In the genomic region with DNA sequence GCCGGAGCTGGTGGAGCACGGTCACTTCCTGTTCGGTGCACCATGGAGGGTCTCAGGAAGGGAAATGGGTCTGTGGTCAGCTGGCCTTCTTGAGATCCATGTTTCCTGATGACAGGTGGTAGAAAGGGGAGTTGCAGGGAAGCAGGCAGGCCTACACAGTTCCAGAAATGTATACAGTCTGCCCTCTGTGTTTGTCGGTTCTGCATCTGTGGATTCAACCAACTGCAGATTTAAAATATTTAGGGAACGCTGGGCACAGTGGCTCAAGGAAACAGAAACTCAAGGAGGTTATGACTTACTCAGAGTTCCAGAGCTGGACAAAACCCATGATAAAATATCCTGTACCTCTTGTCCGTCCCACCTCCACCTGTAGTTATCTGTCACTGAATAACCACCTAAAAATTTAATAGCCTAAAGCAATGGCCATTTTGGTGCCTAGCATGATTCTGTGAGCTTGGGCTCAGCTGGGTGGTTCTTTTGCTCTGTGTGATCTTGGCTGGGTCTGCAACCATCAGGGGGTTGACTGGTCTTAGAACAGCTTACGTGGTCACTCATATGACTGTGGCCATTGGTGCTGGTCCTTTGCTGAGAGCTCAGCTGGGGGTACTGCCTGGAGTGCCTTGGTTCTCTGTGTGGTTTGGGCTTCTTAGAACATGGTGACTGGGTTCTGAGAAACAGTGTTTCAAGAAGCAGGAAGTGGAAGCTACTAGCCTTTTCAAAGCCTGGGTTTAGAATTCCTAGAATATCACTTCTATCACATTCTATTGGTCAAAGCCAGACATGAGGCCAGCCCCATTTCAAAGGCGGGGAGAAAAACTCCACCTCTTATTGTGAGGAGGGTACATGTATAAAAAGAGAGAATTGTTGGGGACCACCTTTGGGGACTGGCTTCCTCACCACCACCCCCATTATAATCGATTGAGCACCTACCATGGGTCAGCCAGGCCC, we compare ENCODE assay signal across 11 cellular contexts.
A peak's percentile ranks its signal among the peaks of the same experiment; 100 is the strongest.
DNase-seq lines count a peak whose midpoint lies in the region; ATAC-seq and TF ChIP-seq lines count a peak whose summit lies in the region.
"Had no signal": no experiment of that assay in that cellular context is flagged by ENCODE, and none has a peak within 500 bp of the region (broad histone marks: within the 10 kb centered on the region; RNA-seq: fewer than 3 reads in every experiment).

No MANE protein-coding gene starts in this region.

- peak; percentile 82 for ATAC-seq in activated CD8-positive, alpha-beta memory T cell treated with anti-CD3 and anti-CD28 coated beads, Interleukin-2, amount 10 ng/mL, durations not matched to agents 7 days and 5 days
- ATAC-seq in activated CD8-positive, alpha-beta T cell treated with anti-CD3 and anti-CD28 coated beads, Interleukin-2, amount 10 ng/mL, durations not matched to agents 7 days and 5 days = peak; percentile 79
- no peak for ATAC-seq in left lung
- ATAC-seq in thoracic aorta (ENCODE audit: insufficient number of reproducible peaks, low FRiP score, low read depth) = no peak
- ATAC-seq in GM18502 (IDR thresholded peaks at IDR 0.05; ENCODE audit: poor library complexity, unreplicated experiment) = no peak
- ATAC-seq: mucosa of descending colon had no signal

- H3K36me3 ChIP-seq in left lung (no peaks in the 10 kb centered on the region), thoracic aorta (peaks cover 10% of the 10 kb centered on the region)
- H3K36me3 ChIP-seq: transverse colon had no signal

- H3K4me3 ChIP-seq in left lung = no peak overlapping the region
- no peak overlapping the region for H3K4me3 ChIP-seq in thoracic aorta
- H3K4me3 ChIP-seq: mucosa of descending colon, transverse colon had no signal

- DNase-seq in activated CD8-positive, alpha-beta memory T cell treated with anti-CD3 and anti-CD28 coated beads, Interleukin-2, amount 10 ng/mL, durations not matched to agents 7 days and 5 days = peak; percentile 85
- no peak for DNase-seq in activated CD8-positive, alpha-beta memory T cell treated with anti-CD3 and anti-CD28 coated beads, Interleukin-2, amount 50 U/mL, for 4 hours
- DNase-seq in activated CD8-positive, alpha-beta T cell treated with anti-CD3 and anti-CD28 coated beads, Interleukin-2, amount 10 ng/mL, durations not matched to agents 7 days and 5 days = peak; percentile 80
- no peak for DNase-seq in left lung
- no peak for DNase-seq in thoracic aorta (ENCODE audit: low spot score)
- DNase-seq in mesothelial cell of epicardium (ENCODE audit: low spot score in 2 of 2, unreplicated experiment in 2 of 2) = no peak
- DNase-seq in KG1 (lab: John Stamatoyannopoulos, UW) = no peak
- DNase-seq: mucosa of descending colon, NCI-H1436 treated with DMSO at 0.1 percent for 48 hours, transverse colon had no signal

- peak overlapping the region; percentile 94 for H3K27ac Mint-ChIP-seq in activated CD8-positive, alpha-beta memory T cell treated with anti-CD3 and anti-CD28 coated beads, Interleukin-2, amount 10 ng/mL, durations not matched to agents 7 days and 5 days
- H3K27ac Mint-ChIP-seq in activated CD8-positive, alpha-beta T cell treated with anti-CD3 and anti-CD28 coated beads, Interleukin-2, amount 10 ng/mL, durations not matched to agents 7 days and 5 days = peak overlapping the region; percentile 97
- H3K27ac Mint-ChIP-seq in mesothelial cell of epicardium = no peak overlapping the region

- H3K27me3 Mint-ChIP-seq in activated CD8-positive, alpha-beta memory T cell treated with anti-CD3 and anti-CD28 coated beads, Interleukin-2, amount 10 ng/mL, durations not matched to agents 7 days and 5 days = no peaks in the 10 kb centered on the region
- no peaks in the 10 kb centered on the region for H3K27me3 Mint-ChIP-seq in activated CD8-positive, alpha-beta T cell treated with anti-CD3 and anti-CD28 coated beads, Interleukin-2, amount 10 ng/mL, durations not matched to agents 7 days and 5 days (ENCODE audit: low read depth)
- H3K27me3 Mint-ChIP-seq in mesothelial cell of epicardium (ENCODE audit: low read depth) = no peaks in the 10 kb centered on the region

- H3K27me3 ChIP-seq in left lung (no peaks in the 10 kb centered on the region), thoracic aorta (replicated peaks; ENCODE audit: insufficient read depth) (no peaks in the 10 kb centered on the region)
- H3K27me3 ChIP-seq: transverse colon had no signal

- H3K4me3 Mint-ChIP-seq in activated CD8-positive, alpha-beta memory T cell treated with anti-CD3 and anti-CD28 coated beads, Interleukin-2, amount 10 ng/mL, durations not matched to agents 7 days and 5 days = peak overlapping the region; percentile 3
- peak overlapping the region; percentile 23 for H3K4me3 Mint-ChIP-seq in activated CD8-positive, alpha-beta T cell treated with anti-CD3 and anti-CD28 coated beads, Interleukin-2, amount 10 ng/mL, durations not matched to agents 7 days and 5 days
- no peak overlapping the region for H3K4me3 Mint-ChIP-seq in mesothelial cell of epicardium

- H3K9me3 ChIP-seq in left lung (no peaks in the 10 kb centered on the region), thoracic aorta (no peaks in the 10 kb centered on the region)
- H3K9me3 ChIP-seq: mucosa of descending colon, transverse colon had no signal

- peaks cover 73% of the 10 kb centered on the region for H3K4me1 Mint-ChIP-seq in activated CD8-positive, alpha-beta memory T cell treated with anti-CD3 and anti-CD28 coated beads, Interleukin-2, amount 10 ng/mL, durations not matched to agents 7 days and 5 days
- peaks cover 81% of the 10 kb centered on the region for H3K4me1 Mint-ChIP-seq in activated CD8-positive, alpha-beta T cell treated with anti-CD3 and anti-CD28 coated beads, Interleukin-2, amount 10 ng/mL, durations not matched to agents 7 days and 5 days (ENCODE audit: low read depth)
- peaks cover 28% of the 10 kb centered on the region for H3K4me1 Mint-ChIP-seq in mesothelial cell of epicardium

- POLR2A ChIA-PET in activated CD8-positive, alpha-beta T cell treated with anti-CD3 and anti-CD28 coated beads, Interleukin-2, amount 10 ng/mL, durations not matched to agents 7 days and 5 days (lab: Charles Lee) = interaction anchor here (1.0 to 2.0 kb wide), 6 partner anchors 86 to 240 kb away, joined by 3 to 15 read pairs (median 4); partner anchors contain the start of gene BHLHE40

- H3K27ac ChIP-seq in left lung (peak overlapping the region; percentile 79 to 84), thoracic aorta (peak overlapping the region; percentile 88 to 91)

- intact Hi-C loops in left lung (cut with DNase I) = no loop called here

- CTCF ChIA-PET in activated CD8-positive, alpha-beta memory T cell treated with anti-CD3 and anti-CD28 coated beads, Interleukin-2, amount 10 ng/mL, durations not matched to agents 7 days and 5 days (lab: Charles Lee) = interaction anchor here (0.6 to 2.2 kb wide), 11 partner anchors 9 to 321 kb away, joined by 3 to 9 read pairs (median 5); no protein-coding TSS in a partner anchor
- CTCF ChIA-PET in activated CD8-positive, alpha-beta T cell treated with anti-CD3 and anti-CD28 coated beads, Interleukin-2, amount 10 ng/mL, durations not matched to agents 7 days and 5 days (lab: Charles Lee) = interaction anchor here (0.6 to 2.3 kb wide), 7 partner anchors 9 to 272 kb away, joined by 3 to 8 read pairs (median 3); no protein-coding TSS in a partner anchor

- H3K4me1 ChIP-seq in left lung (peaks cover 29 to 64% of the 10 kb centered on the region in 2 donors), thoracic aorta (ENCODE audit: control insufficient read depth in 1 of 2, low read depth in 2 of 2) (peaks cover 20 to 32% of the 10 kb centered on the region in 2 donors)

- peaks cover 79% of the 10 kb centered on the region for H3K36me3 Mint-ChIP-seq in activated CD8-positive, alpha-beta memory T cell treated with anti-CD3 and anti-CD28 coated beads, Interleukin-2, amount 10 ng/mL, durations not matched to agents 7 days and 5 days
- peaks cover 82% of the 10 kb centered on the region for H3K36me3 Mint-ChIP-seq in activated CD8-positive, alpha-beta T cell treated with anti-CD3 and anti-CD28 coated beads, Interleukin-2, amount 10 ng/mL, durations not matched to agents 7 days and 5 days (ENCODE audit: low read depth)
- H3K36me3 Mint-ChIP-seq in mesothelial cell of epicardium = no peaks in the 10 kb centered on the region

- H3K9me3 Mint-ChIP-seq in activated CD8-positive, alpha-beta memory T cell treated with anti-CD3 and anti-CD28 coated beads, Interleukin-2, amount 10 ng/mL, durations not matched to agents 7 days and 5 days (ENCODE audit: low read depth) = peaks cover 7% of the 10 kb centered on the region
- peaks cover 31% of the 10 kb centered on the region for H3K9me3 Mint-ChIP-seq in activated CD8-positive, alpha-beta T cell treated with anti-CD3 and anti-CD28 coated beads, Interleukin-2, amount 10 ng/mL, durations not matched to agents 7 days and 5 days (ENCODE audit: insufficient read depth)
- H3K9me3 Mint-ChIP-seq in mesothelial cell of epicardium = peaks cover 3% of the 10 kb centered on the region

- TF ChIP-seq CTCF in left lung (IDR thresholded peaks at IDR 0.05) = no peak
- no peak for TF ChIP-seq CTCF in thoracic aorta (IDR thresholded peaks at IDR 0.05)
- no peak for TF ChIP-seq CTCF in mesothelial cell of epicardium (IDR thresholded peaks at IDR 0.05; ENCODE audit: unreplicated experiment)

Comparison
In these comparisons a context has a peak if more than half of its experiments do, and no peak if none do; other contexts are left out.
1. DNase-seq: peak in activated CD8-positive, alpha-beta memory T cell treated with anti-CD3 and anti-CD28 coated beads, Interleukin-2, amount 10 ng/mL, durations not matched to agents 7 days and 5 days (single experiment) and activated CD8-positive, alpha-beta T cell treated with anti-CD3 and anti-CD28 coated beads, Interleukin-2, amount 10 ng/mL, durations not matched to agents 7 days and 5 days (single experiment); none in activated CD8-positive, alpha-beta memory T cell treated with anti-CD3 and anti-CD28 coated beads, Interleukin-2, amount 50 U/mL, for 4 hours (single experiment), left lung (0 of 2), thoracic aorta (single experiment), mesothelial cell of epicardium (0 of 2) and KG1 (single experiment).
2. ATAC-seq: peak in activated CD8-positive, alpha-beta memory T cell treated with anti-CD3 and anti-CD28 coated beads, Interleukin-2, amount 10 ng/mL, durations not matched to agents 7 days and 5 days (single experiment) and activated CD8-positive, alpha-beta T cell treated with anti-CD3 and anti-CD28 coated beads, Interleukin-2, amount 10 ng/mL, durations not matched to agents 7 days and 5 days (single experiment); none in left lung (single experiment), thoracic aorta (single experiment) and GM18502 (single experiment).